27 cellular contexts compared by ENCODE assay signal in the genomic region with DNA sequence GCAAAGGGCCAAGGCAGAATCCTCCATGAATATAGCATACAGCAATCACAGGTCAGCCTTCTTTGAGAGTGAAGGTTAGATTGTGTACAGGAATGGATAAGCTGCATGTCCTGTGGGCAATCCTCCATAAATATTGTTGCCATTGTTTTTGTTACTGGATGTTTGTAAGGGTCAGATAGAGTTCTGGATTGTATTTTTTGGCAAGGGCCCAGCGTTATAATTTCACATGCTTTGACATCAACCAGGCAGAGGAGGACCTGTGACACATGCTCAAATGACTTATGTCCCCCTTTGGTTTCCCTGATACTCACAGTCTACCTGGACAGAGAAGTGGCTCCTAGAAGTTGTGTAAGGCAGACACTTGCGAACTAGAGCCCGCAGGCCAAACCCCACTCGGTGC. TPM values are rescaled to one million over a fixed set of nuclear protein-coding genes. Genes with fewer than 3 reads are reported as not detected.
DNase-seq lines count a peak whose midpoint lies in the region; ATAC-seq, FAIRE-seq and TF ChIP-seq lines count a peak whose summit lies in the region.
"Had no signal": no experiment of that assay in that cellular context is flagged by ENCODE, and none has a peak within 500 bp of the region (broad histone marks: within the 10 kb centered on the region; RNA-seq: fewer than 3 reads in every experiment).

No MANE protein-coding gene starts in this region.

- H3K79me2 ChIP-seq in GM12878 (ENCODE audit: control insufficient read depth, insufficient read depth, low read length) = peaks cover 55% of the 10 kb centered on the region

- no peak for FAIRE-seq in GM12878 (lab: Jason Lieb, UNC)
- FAIRE-seq: colon had no signal

- TF ChIP-seq RAD21 in GM12878 (IDR thresholded peaks at IDR 0.05; ENCODE audit: insufficient read depth, low read depth, low read length) = no peak

- H3K14ac ChIP-seq in neuronal stem cell (ENCODE audit: low read length) = no peak overlapping the region

- SMC1A ChIA-PET in GM12878 (lab: Charles Lee; ENCODE audit: uncharacterized antibody, unreplicated experiment) = interaction anchor here (1.6 to 2.5 kb wide), 4 partner anchors 11 to 42 kb away, joined by 5 to 21 read pairs (median 12); no protein-coding TSS in a partner anchor

- no peak for TF ChIP-seq CTCF in GM12878 (IDR thresholded peaks at IDR 0.05 in 2 of 3, conservative IDR thresholded peaks at IDR 0.05 in 1 of 3; ENCODE audit: control insufficient read depth in 2 of 3, extremely low read depth in 1 of 3, insufficient read depth in 1 of 3, low read depth in 3 of 3, low read length in 3 of 3)

- peak overlapping the region in 6 of 11 experiments; percentile 84 to 95 (median 87); a peak in 10 of 22 replicates for H3K9ac ChIP-seq in BLaER1 treated with 17β-estradiol and CSF1 and Interleukin-3, amounts not matched to agents 10 nM and 100 nM
- H3K9ac ChIP-seq in GM12878 (ENCODE audit: control insufficient read depth, insufficient read depth, low read length) = no peak overlapping the region
- H3K9ac ChIP-seq in neuronal stem cell (ENCODE audit: low read depth, low read length, poor library complexity) = no peak overlapping the region
- H3K9ac ChIP-seq: SK-N-SH had no signal

- peak overlapping the region; percentile 80 to 96 (median 90) for H3K4me2 ChIP-seq in BLaER1 treated with 17β-estradiol and CSF1 and Interleukin-3, amounts not matched to agents 10 nM and 100 nM
- H3K4me2 ChIP-seq in GM12878 (ENCODE audit: control insufficient read depth, insufficient read depth) = peak overlapping the region; percentile 36; the same call in 1 of the 2 replicates
- H3K4me2 ChIP-seq in neuronal stem cell (ENCODE audit: insufficient read depth, low read length, poor library complexity, severe bottlenecking) = no peak overlapping the region
- H3K4me2 ChIP-seq: SK-N-SH had no signal

- no peak overlapping the region for H4K8ac ChIP-seq in neuronal stem cell (ENCODE audit: low read depth, low read length)

- H4K91ac ChIP-seq in neuronal stem cell (ENCODE audit: low read depth, low read length, poor library complexity) = peak overlapping the region; percentile 3

- peaks cover 22% of the 10 kb centered on the region for H3K9me3 Mint-ChIP-seq in activated CD4-positive, alpha-beta T cell treated with anti-CD3 and anti-CD28 coated beads, Interleukin-2, amount 10 ng/mL, durations not matched to agents 7 days and 5 days
- H3K9me3 Mint-ChIP-seq in activated T-helper 2 cell treated with anti-CD3 and anti-CD28 coated beads, Interferon-gamma antibody, Interleukin-2, Interleukin-4, amounts not matched to agents 10 μg/mL and 5 μg/mL and 100 μg/mL, durations not matched to agents 14 hours and 24 hours and 36 hours = no peaks in the 10 kb centered on the region
- H3K9me3 Mint-ChIP-seq: nephron; stimulated activated naive CD8-positive, alpha-beta T cell treated with anti-CD3 and anti-CD28 coated beads, Interleukin-15, Interleukin-2, amounts not matched to agents 100 ng/mL and 50 ng/mL, for 24 hours had no signal

- no peak for ATAC-seq in GM12878

- in situ Hi-C loops in GM12878 (cut with MboI) (no loop called here), HAP-1 (cut with MboI; ENCODE audit: low sequenced_read_pairs) (no loop called here)

- no peak for TF ChIP-seq EP300 in GM12878 (IDR thresholded peaks at IDR 0.05; ENCODE audit: borderline replicate concordance in 1 of 2, control insufficient read depth in 1 of 2, low read depth in 2 of 2, low read length in 2 of 2)

- no TSS peak for BruUV-seq in GM12878 (replicated peaks; lab: Mats Ljungman, UMichigan)

- H2BK15ac ChIP-seq in neuronal stem cell (ENCODE audit: low read length) = no peak overlapping the region

- H4K20me1 ChIP-seq in BLaER1 treated with 17β-estradiol and CSF1 and Interleukin-3, amounts not matched to agents 10 nM and 100 nM = no peaks in the 10 kb centered on the region; a peak in 1 of 22 replicates
- no peaks in the 10 kb centered on the region for H4K20me1 ChIP-seq in GM12878 (ENCODE audit: control insufficient read depth, insufficient read depth)

- H2AFZ ChIP-seq in GM12878 (ENCODE audit: control insufficient read depth, low read depth, low read length) = no peak overlapping the region
- H2AFZ ChIP-seq in neuronal stem cell (ENCODE audit: low read length) = no peak overlapping the region

- POLR2A ChIA-PET in activated CD4-positive, alpha-beta T cell treated with anti-CD3 and anti-CD28 coated beads, Interleukin-2, amount 10 ng/mL, durations not matched to agents 7 days and 5 days (lab: Charles Lee) = no interaction called here
- POLR2A ChIA-PET in GM12878 (lab: Charles Lee) = interaction anchor here (0.6 to 1.7 kb wide), 2 partner anchors 17 to 350 kb away, joined by 3 to 10 read pairs; no protein-coding TSS in a partner anchor

- peaks cover 0 to 22% (median 6%) of the 10 kb centered on the region in 11 experiments; a peak in 7 of 22 replicates for H3K9me3 ChIP-seq in BLaER1 treated with 17β-estradiol and CSF1 and Interleukin-3, amounts not matched to agents 10 nM and 100 nM (replicated peaks in 1 of 11)
- H3K9me3 ChIP-seq in GM12878 (replicated peaks; ENCODE audit: control insufficient read depth, insufficient read depth, low read length) (no peaks in the 10 kb centered on the region; the same call in 1 of the 3 replicates), neuronal stem cell (replicated peaks in 1 of 2; ENCODE audit: control insufficient read depth in 2 of 2, insufficient read depth in 1 of 2, low read depth in 1 of 2, low read length in 2 of 2) (no peaks in the 10 kb centered on the region), HAP-1 (no peaks in the 10 kb centered on the region)
- H3K9me3 ChIP-seq: SK-N-SH, testis had no signal

- no peak overlapping the region for H3K23ac ChIP-seq in neuronal stem cell (ENCODE audit: low read depth, low read length, poor library complexity)

- RAD21 ChIA-PET in GM12878 (lab: Charles Lee; ENCODE audit: unreplicated experiment) = interaction anchor here (1.0 to 1.8 kb wide), 2 partner anchors 16 to 83 kb away, joined by 3 to 6 read pairs; no protein-coding TSS in a partner anchor

- H2BK120ac ChIP-seq in neuronal stem cell (ENCODE audit: low read depth, low read length) = no peak overlapping the region

- peak overlapping the region in 10 of 11 experiments; percentile 90 to 100 (median 96); a peak in 19 of 22 replicates for H3K27ac ChIP-seq in BLaER1 treated with 17β-estradiol and CSF1 and Interleukin-3, amounts not matched to agents 10 nM and 100 nM
- no peak overlapping the region for H3K27ac ChIP-seq in GM12878 (ENCODE audit: control insufficient read depth, insufficient read depth)
- H3K27ac ChIP-seq in neuronal stem cell (replicated peaks; ENCODE audit: low read length) = no peak overlapping the region
- H3K27ac ChIP-seq: cardiac muscle cell, testis had no signal

- no peak overlapping the region for H2AK5ac ChIP-seq in neuronal stem cell (ENCODE audit: low read depth, low read length)

- H3K27me3 ChIP-seq in BLaER1 treated with 17β-estradiol and CSF1 and Interleukin-3, amounts not matched to agents 10 nM and 100 nM = no peaks in the 10 kb centered on the region
- H3K27me3 ChIP-seq in GM12878 (replicated peaks in 1 of 2; ENCODE audit: control insufficient read depth in 2 of 2, insufficient read depth in 2 of 2, low read length in 1 of 2) = no peaks in the 10 kb centered on the region
- no peaks in the 10 kb centered on the region for H3K27me3 ChIP-seq in neuronal stem cell (ENCODE audit: control insufficient read depth in 3 of 3, insufficient read depth in 3 of 3, low read depth in 1 of 3, low read length in 3 of 3)
- no peaks in the 10 kb centered on the region for H3K27me3 ChIP-seq in HAP-1 (ENCODE audit: low read depth)
- H3K27me3 ChIP-seq: cardiac muscle cell, testis had no signal

- peaks cover 71 to 94% (median 81%) of the 10 kb centered on the region in 10 experiments for H3K4me1 ChIP-seq in BLaER1 treated with 17β-estradiol and CSF1 and Interleukin-3, amounts not matched to agents 10 nM and 100 nM
- H3K4me1 ChIP-seq in GM12878 (ENCODE audit: control insufficient read depth, insufficient read depth, low read length) (peaks cover 37% of the 10 kb centered on the region), neuronal stem cell (ENCODE audit: control insufficient read depth in 2 of 2, insufficient read depth in 1 of 2, low read depth in 1 of 2, low read length in 2 of 2) (peaks cover 0 to 2% of the 10 kb centered on the region in 2 donors), HAP-1 (no peaks in the 10 kb centered on the region)
- H3K4me1 ChIP-seq: testis had no signal

- TF ChIP-seq POLR2A in GM12878 (IDR thresholded peaks at IDR 0.05; ENCODE audit: low read depth, low read length) = no peak

- no peak overlapping the region for H2BK12ac ChIP-seq in neuronal stem cell (ENCODE audit: low read length)

- no peak overlapping the region for H3K18ac ChIP-seq in neuronal stem cell (ENCODE audit: low read length)

- 73% methylated on average over 4 of the region's 4 CpGs for WGBS in GM12878 (ENCODE audit: insufficient coverage, insufficient replicate concordance, low lambda C conversion rate, missing lambda C conversion rate)
- no CpG with 5 or more reads among the region's 4 CpGs for WGBS in neuronal stem cell (ENCODE audit: extremely low coverage in 2 of 2, insufficient read length in 2 of 2, insufficient replicate concordance in 1 of 2), 2 donors

- H3K79me1 ChIP-seq in neuronal stem cell (ENCODE audit: low read depth, low read length) = no peaks in the 10 kb centered on the region

- CTCF ChIA-PET in activated CD4-positive, alpha-beta T cell treated with anti-CD3 and anti-CD28 coated beads, Interleukin-2, amount 10 ng/mL, durations not matched to agents 7 days and 5 days (lab: Charles Lee) = interaction anchor here (1.3 to 2.0 kb wide), 3 partner anchors 11 to 29 kb away, joined by 3 to 9 read pairs (median 4); no protein-coding TSS in a partner anchor
- CTCF ChIA-PET in GM12878 (lab: Yijun Ruan, JAX) = interaction anchor here (0.6 to 1.5 kb wide), 6 partner anchors 9 to 47 kb away, joined by 3 to 7 read pairs (median 4); no protein-coding TSS in a partner anchor

- H3K4ac ChIP-seq in neuronal stem cell (ENCODE audit: low read length) = no peak overlapping the region

- H3K36me3 ChIP-seq in BLaER1 treated with 17β-estradiol and CSF1 and Interleukin-3, amounts not matched to agents 10 nM and 100 nM = peaks cover 0 to 48% (median 0%) of the 10 kb centered on the region in 11 experiments; a peak in 7 of 22 replicates
- H3K36me3 ChIP-seq in GM12878 (ENCODE audit: control insufficient read depth in 2 of 2, insufficient read depth in 2 of 2, low read length in 1 of 2) (peaks cover 1 to 6% of the 10 kb centered on the region in 2 experiments; a peak in 2 of 4 replicates), neuronal stem cell (replicated peaks in 1 of 2; ENCODE audit: control insufficient read depth in 2 of 2, insufficient read depth in 2 of 2, low read length in 2 of 2) (no peaks in the 10 kb centered on the region), HAP-1 (replicated peaks) (no peaks in the 10 kb centered on the region)
- H3K36me3 ChIP-seq: cardiac muscle cell had no signal

- peaks cover 87% of the 10 kb centered on the region for H3K4me1 Mint-ChIP-seq in activated CD4-positive, alpha-beta T cell treated with anti-CD3 and anti-CD28 coated beads, Interleukin-2, amount 10 ng/mL, durations not matched to agents 7 days and 5 days
- H3K4me1 Mint-ChIP-seq in activated T-helper 2 cell treated with anti-CD3 and anti-CD28 coated beads, Interferon-gamma antibody, Interleukin-2, Interleukin-4, amounts not matched to agents 10 μg/mL and 5 μg/mL and 100 μg/mL, durations not matched to agents 14 hours and 24 hours and 36 hours (ENCODE audit: low read depth) = peaks cover 39% of the 10 kb centered on the region

- no peak for DNase-seq in activated CD4-positive, alpha-beta T cell treated with anti-CD3 and anti-CD28 coated beads, Interleukin-2, amount 10 ng/mL, durations not matched to agents 7 days and 5 days
- DNase-seq in activated CD4-positive, alpha-beta T cell treated with anti-CD3 and anti-CD28 coated beads for 48 hours = no peak
- DNase-seq in GM12878 (ENCODE audit: low read depth, low spot score) (no peak), neuronal stem cell (ENCODE audit: low spot score) (no peak), HAP-1 (ENCODE audit: low spot score in 2 of 2) (no peak), germinal center (ENCODE audit: low spot score) (no peak)
- no peak for DNase-seq in activated T-helper 2 cell treated with anti-CD3 and anti-CD28 coated beads, Interferon-gamma antibody, Interleukin-2, Interleukin-4, amounts not matched to agents 10 μg/mL and 5 μg/mL and 100 μg/mL, durations not matched to agents 14 hours and 24 hours and 36 hours (ENCODE audit: low spot score)
- DNase-seq: 8988T; activated CD4-positive, alpha-beta T cell treated with anti-CD3 and anti-CD28 coated beads for 1 hour; activated naive CD8-positive, alpha-beta T cell treated with anti-CD3 and anti-CD28 coated beads for 36 hours; anterior cingulate cortex; CD4-positive, alpha-beta memory T cell; erythroblast; glutamatergic neuron; islet precursor cell; NCI-H1694 treated with DMSO at 0.1 percent for 48 hours; NCI-H446 treated with DMSO at 0.1 percent for 48 hours; SK-N-SH; stimulated activated CD4-positive, alpha-beta T cell treated with anti-CD3 and anti-CD28 coated beads, Interleukin-1b, Interleukin-23, amount 100 ng/mL, for 48 hours; testis had no signal

- H3K4me3 ChIP-seq in BLaER1 treated with 17β-estradiol and CSF1 and Interleukin-3, amounts not matched to agents 10 nM and 100 nM = peak overlapping the region in 3 of 10 experiments; percentile 2 to 22 (median 18); a peak in 1 of 20 replicates
- no peak overlapping the region for H3K4me3 ChIP-seq in GM12878
- no peak overlapping the region for H3K4me3 ChIP-seq in neuronal stem cell (ENCODE audit: low read length in 2 of 2)
- H3K4me3 ChIP-seq in HAP-1 = no peak overlapping the region
- H3K4me3 ChIP-seq: cardiac muscle cell, testis had no signal

- H3K27me3 Mint-ChIP-seq in activated CD4-positive, alpha-beta T cell treated with anti-CD3 and anti-CD28 coated beads, Interleukin-2, amount 10 ng/mL, durations not matched to agents 7 days and 5 days = no peaks in the 10 kb centered on the region
- H3K27me3 Mint-ChIP-seq in activated T-helper 2 cell treated with anti-CD3 and anti-CD28 coated beads, Interferon-gamma antibody, Interleukin-2, Interleukin-4, amounts not matched to agents 10 μg/mL and 5 μg/mL and 100 μg/mL, durations not matched to agents 14 hours and 24 hours and 36 hours (ENCODE audit: low read depth) = peaks cover 4% of the 10 kb centered on the region
- H3K27me3 Mint-ChIP-seq: activated naive CD8-positive, alpha-beta T cell treated with anti-CD3 and anti-CD28 coated beads for 36 hours; stimulated activated naive CD8-positive, alpha-beta T cell treated with anti-CD3 and anti-CD28 coated beads, Interleukin-15, Interleukin-2, amounts not matched to agents 100 ng/mL and 50 ng/mL, for 24 hours had no signal

- peak overlapping the region; percentile 95 for H3K27ac Mint-ChIP-seq in activated CD4-positive, alpha-beta T cell treated with anti-CD3 and anti-CD28 coated beads, Interleukin-2, amount 10 ng/mL, durations not matched to agents 7 days and 5 days
- no peak overlapping the region for H3K27ac Mint-ChIP-seq in activated T-helper 2 cell treated with anti-CD3 and anti-CD28 coated beads, Interferon-gamma antibody, Interleukin-2, Interleukin-4, amounts not matched to agents 10 μg/mL and 5 μg/mL and 100 μg/mL, durations not matched to agents 14 hours and 24 hours and 36 hours
- H3K27ac Mint-ChIP-seq: activated naive CD8-positive, alpha-beta T cell treated with anti-CD3 and anti-CD28 coated beads for 36 hours; nephron had no signal

- no peak overlapping the region for H2BK5ac ChIP-seq in neuronal stem cell (ENCODE audit: low read length)

- H3K4me3 Mint-ChIP-seq in activated CD4-positive, alpha-beta T cell treated with anti-CD3 and anti-CD28 coated beads, Interleukin-2, amount 10 ng/mL, durations not matched to agents 7 days and 5 days = no peak overlapping the region
- H3K4me3 Mint-ChIP-seq in activated T-helper 2 cell treated with anti-CD3 and anti-CD28 coated beads, Interferon-gamma antibody, Interleukin-2, Interleukin-4, amounts not matched to agents 10 μg/mL and 5 μg/mL and 100 μg/mL, durations not matched to agents 14 hours and 24 hours and 36 hours (ENCODE audit: low read depth) = no peak overlapping the region
- H3K4me3 Mint-ChIP-seq: activated naive CD8-positive, alpha-beta T cell treated with anti-CD3 and anti-CD28 coated beads for 36 hours; nephron; stimulated activated naive CD8-positive, alpha-beta T cell treated with anti-CD3 and anti-CD28 coated beads, Interleukin-15, Interleukin-2, amounts not matched to agents 100 ng/mL and 50 ng/mL, for 24 hours had no signal

- peaks cover 64% of the 10 kb centered on the region for H3K36me3 Mint-ChIP-seq in activated CD4-positive, alpha-beta T cell treated with anti-CD3 and anti-CD28 coated beads, Interleukin-2, amount 10 ng/mL, durations not matched to agents 7 days and 5 days (ENCODE audit: low read depth)
- H3K36me3 Mint-ChIP-seq in activated T-helper 2 cell treated with anti-CD3 and anti-CD28 coated beads, Interferon-gamma antibody, Interleukin-2, Interleukin-4, amounts not matched to agents 10 μg/mL and 5 μg/mL and 100 μg/mL, durations not matched to agents 14 hours and 24 hours and 36 hours (ENCODE audit: low read depth) = peaks cover 24% of the 10 kb centered on the region
- H3K36me3 Mint-ChIP-seq: CD4-positive, alpha-beta memory T cell had no signal

- intact Hi-C loops in GM12878 (cut with micrococcal nuclease; ENCODE audit: unreplicated experiment) = no loop called here
- intact Hi-C loops in activated T-helper 2 cell treated with anti-CD3 and anti-CD28 coated beads, Interferon-gamma antibody, Interleukin-2, Interleukin-4, amounts not matched to agents 10 μg/mL and 5 μg/mL and 100 μg/mL, durations not matched to agents 14 hours and 24 hours and 36 hours (cut with micrococcal nuclease) = no loop called here

RNA-seq across cellular contexts. Expression of a gene that starts 5.4 kb away (rescaled TPM):
- 10 to 100 TPM in 1 of 2 experiments, 1 to 10 TPM in 1; 9.5 to 12.2 TPM for total RNA-seq in activated CD4-positive, alpha-beta T cell treated with anti-CD3 and anti-CD28 coated beads, Interleukin-2, amount 10 ng/mL, durations not matched to agents 7 days and 5 days
- total RNA-seq in GM12878 (2013; cell fraction: nucleolus; rRNA removed) = 79.0 and 83.4 TPM in 2 replicates
- total RNA-seq in GM12878 (2014; rRNA removed) (103 and 132 TPM in 2 replicates), GM12878 (2014; rRNA removed; fragmentation: Illumina TruSeq; extraction: Trizol) (111 and 122 TPM in 2 replicates), GM12878 (2021) (68.2 and 77.3 TPM in 2 replicates)
- 90.7 TPM for polyA plus RNA-seq in GM12878 (2011; ENCODE audit: low read depth)
- polyA plus RNA-seq in GM12878 (2011; rRNA removed) (118 and 145 TPM in 2 replicates), GM12878 (2014; fragmentation: Illumina TruSeq; extraction: Trizol) (136 and 138 TPM in 2 replicates), GM12878 (2014; fragmentation: Nextera tagmentation; extraction: Ambion mirVana) (100 to 1,000 TPM; 306 to 457 TPM), GM12878 (2014; rRNA removed) (83.2 and 119 TPM in 2 replicates), GM12878 (2016; fragmentation: Nextera tagmentation; extraction: Ambion mirVana) (100 to 1,000 TPM; 180 to 186 TPM)
- polyA plus RNA-seq in GM12878 (2011; cell fraction: cytosol; rRNA removed) = 92.0 and 93.2 TPM in 2 replicates
- polyA plus RNA-seq in GM12878 (2011; cell fraction: nucleus; rRNA removed) = 28.5 and 54.0 TPM in 2 replicates
- 80.3 and 84.9 TPM in 2 replicates for polyA plus RNA-seq in GM12878 (2012)
- polyA minus RNA-seq in GM12878 (2011; rRNA and poly(A)+ RNA removed) = 50.8 and 71.5 TPM in 2 replicates
- 31.0 and 32.2 TPM in 2 replicates for polyA minus RNA-seq in GM12878 (2011; cell fraction: cytosol; rRNA and poly(A)+ RNA removed)
- polyA minus RNA-seq in GM12878 (2011; cell fraction: nucleus; rRNA and poly(A)+ RNA removed) = 14.5 and 15.8 TPM in 2 replicates
- not detected for polyA plus RNA-seq in neuronal stem cell (2013, experiment 1 of 2)
- not detected for polyA plus RNA-seq in neuronal stem cell (2013, experiment 2 of 2)
- total RNA-seq in activated T-helper 2 cell treated with anti-CD3 and anti-CD28 coated beads, Interferon-gamma antibody, Interleukin-2, Interleukin-4, amounts not matched to agents 10 μg/mL and 5 μg/mL and 100 μg/mL, durations not matched to agents 14 hours and 24 hours and 36 hours = 0.55 and 0.57 TPM in 2 replicates
- total RNA-seq: cardiac muscle cell, osteocyte, renal cortical epithelial cell had no signal
- polyA plus RNA-seq: cardiac muscle cell, SK-N-SH had no signal

Comparison
In these comparisons a context has a peak if more than half of its experiments do, and no peak if none do; other contexts are left out.
1. H3K27ac ChIP-seq: peak in BLaER1 treated with 17β-estradiol and CSF1 and Interleukin-3, amounts not matched to agents 10 nM and 100 nM (10 of 11); none in GM12878 (single experiment) and neuronal stem cell (single experiment).
2. H3K9ac ChIP-seq: peak in BLaER1 treated with 17β-estradiol and CSF1 and Interleukin-3, amounts not matched to agents 10 nM and 100 nM (6 of 11); none in GM12878 (single experiment) and neuronal stem cell (single experiment).
3. RNA of a gene that starts 5.4 kb away (total RNA-seq): 68.2 to 132 TPM in GM12878; 9.5 to 12.2 TPM in activated CD4-positive, alpha-beta T cell treated with anti-CD3 and anti-CD28 coated beads, Interleukin-2, amount 10 ng/mL, durations not matched to agents 7 days and 5 days and 0.55 to 0.57 TPM in activated T-helper 2 cell treated with anti-CD3 and anti-CD28 coated beads, Interferon-gamma antibody, Interleukin-2, Interleukin-4, amounts not matched to agents 10 μg/mL and 5 μg/mL and 100 μg/mL, durations not matched to agents 14 hours and 24 hours and 36 hours; every median in the first group is over 4 times any median in the second.